ENCODE assay signal across 1 cellular context in genomic region chr2:201452058-201452736, GRCh38.
A peak's percentile ranks its signal among the peaks of the same experiment; 100 is the strongest.
TF ChIP-seq lines count a peak whose summit lies in the region.

No MANE protein-coding gene starts in this region.

TF ChIP-seq in K562, 482 proteins besides CTCF, POLR2A, EP300 and RAD21 (continued from another document):
- TF ChIP-seq SAP30 (IDR thresholded peaks at IDR 0.05; ENCODE audit: borderline replicate concordance, insufficient read depth, low read depth, low read length, poor library complexity, severe bottlenecking) (no peak), CCNT2 (IDR thresholded peaks at IDR 0.05; ENCODE audit: borderline replicate concordance, extremely low read depth, insufficient read length, low read depth, low read length) (peak; percentile 4), SRSF9 (IDR thresholded peaks at IDR 0.05; ENCODE audit: borderline replicate concordance, low read depth, low read length) (no peak), RFX5 (IDR thresholded peaks at IDR 0.05; ENCODE audit: low read depth, low read length) (no peak), SNIP1 (IDR thresholded peaks at IDR 0.05; ENCODE audit: low read depth) (no peak), SAFB2 (IDR thresholded peaks at IDR 0.05; ENCODE audit: borderline replicate concordance, low read depth, low read length, severe bottlenecking) (no peak), SUPT5H (IDR thresholded peaks at IDR 0.05) (no peak), CBX2 (IDR thresholded peaks at IDR 0.05; ENCODE audit: insufficient read depth, low read length, poor library complexity, severe bottlenecking) (no peak), ZFP30 (CRISPR knock-in tag; IDR thresholded peaks at IDR 0.05; ENCODE audit: borderline replicate concordance) (no peak), FOXP1 (CRISPR knock-in tag; IDR thresholded peaks at IDR 0.05) (no peak), ZBTB8A (IDR thresholded peaks at IDR 0.05; ENCODE audit: partially characterized antibody) (no peak), GTF3C2 (IDR thresholded peaks at IDR 0.05; ENCODE audit: borderline replicate concordance, extremely low read depth, insufficient read length) (peak; percentile 13), ZBTB26 (CRISPR knock-in tag; IDR thresholded peaks at IDR 0.05) (no peak), ETV6 (IDR thresholded peaks at IDR 0.05; ENCODE audit: borderline replicate concordance in 1 of 2, low read depth in 2 of 2, low read length in 1 of 2) (no peak), ETV6 (CRISPR knock-in tag; IDR thresholded peaks at IDR 0.05; ENCODE audit: borderline replicate concordance) (no peak), SP1 (CRISPR knock-in tag; IDR thresholded peaks at IDR 0.05) (no peak), ZNF583 (CRISPR knock-in tag; IDR thresholded peaks at IDR 0.05) (peak; percentile 26; the same call in 1 of the 2 replicates), TAF7 (tag; IDR thresholded peaks at IDR 0.05) (no peak), ZFX (CRISPR knock-in tag; IDR thresholded peaks at IDR 0.05) (peak; percentile 64), PTTG1 (tag; IDR thresholded peaks at IDR 0.05; ENCODE audit: low read depth) (no peak), ATF3 (IDR thresholded peaks at IDR 0.05) (peak; percentile 33; the same call in 1 of the 2 replicates), ATF3 (CRISPR knock-in tag; conservative IDR thresholded peaks at IDR 0.05) (no peak), ZNF445 (CRISPR knock-in tag; IDR thresholded peaks at IDR 0.05; ENCODE audit: low read depth) (no peak), HDAC1 (IDR thresholded peaks at IDR 0.05) (no peak)
- TF ChIP-seq, protein P1, sequence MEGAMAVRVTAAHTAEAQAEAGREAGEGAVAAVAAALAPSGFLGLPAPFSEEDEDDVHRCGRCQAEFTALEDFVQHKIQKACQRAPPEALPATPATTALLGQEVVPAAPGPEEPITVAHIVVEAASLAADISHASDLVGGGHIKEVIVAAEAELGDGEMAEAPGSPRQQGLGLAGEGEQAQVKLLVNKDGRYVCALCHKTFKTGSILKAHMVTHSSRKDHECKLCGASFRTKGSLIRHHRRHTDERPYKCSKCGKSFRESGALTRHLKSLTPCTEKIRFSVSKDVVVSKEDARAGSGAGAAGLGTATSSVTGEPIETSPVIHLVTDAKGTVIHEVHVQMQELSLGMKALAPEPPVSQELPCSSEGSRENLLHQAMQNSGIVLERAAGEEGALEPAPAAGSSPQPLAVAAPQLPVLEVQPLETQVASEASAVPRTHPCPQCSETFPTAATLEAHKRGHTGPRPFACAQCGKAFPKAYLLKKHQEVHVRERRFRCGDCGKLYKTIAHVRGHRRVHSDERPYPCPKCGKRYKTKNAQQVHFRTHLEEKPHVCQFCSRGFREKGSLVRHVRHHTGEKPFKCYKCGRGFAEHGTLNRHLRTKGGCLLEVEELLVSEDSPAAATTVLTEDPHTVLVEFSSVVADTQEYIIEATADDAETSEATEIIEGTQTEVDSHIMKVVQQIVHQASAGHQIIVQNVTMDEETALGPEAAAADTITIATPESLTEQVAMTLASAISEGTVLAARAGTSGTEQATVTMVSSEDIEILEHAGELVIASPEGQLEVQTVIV (CRISPR knock-in tag; IDR thresholded peaks at IDR 0.05; ENCODE audit: borderline replicate concordance) = no peak
